In the genomic region with DNA sequence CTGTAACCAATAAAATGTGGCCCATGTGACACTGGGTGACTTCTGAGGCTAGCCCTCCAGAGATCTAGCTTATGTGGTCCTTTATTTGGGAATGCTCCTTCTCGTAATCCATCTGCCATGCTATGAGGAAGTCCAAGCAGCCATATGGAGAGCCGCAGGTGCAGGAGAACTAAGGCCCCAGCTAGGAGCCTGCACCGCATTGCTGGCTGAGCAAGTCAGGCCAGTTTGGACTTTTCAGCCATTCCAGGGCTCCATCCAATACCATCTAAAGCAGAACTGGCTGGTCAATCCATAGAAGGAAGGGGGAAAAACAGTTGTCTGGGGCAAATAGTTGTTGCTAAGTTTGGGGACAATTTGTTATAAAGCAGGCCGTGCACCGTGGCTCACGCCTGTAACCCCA, we compare ENCODE assay signal across 27 cellular contexts. TPM values are rescaled to one million over a fixed set of nuclear protein-coding genes. Genes with fewer than 3 reads are reported as not detected.
DNase-seq lines count a peak whose midpoint lies in the region; FAIRE-seq and TF ChIP-seq lines count a peak whose summit lies in the region.
"Had no signal": no experiment of that assay in that cellular context is flagged by ENCODE, and none has a peak within 500 bp of the region (broad histone marks: within the 10 kb centered on the region; RNA-seq: fewer than 3 reads in every experiment).

No MANE protein-coding gene starts in this region.

- TF ChIP-seq POLR2A in GM12892 (IDR thresholded peaks at IDR 0.05; ENCODE audit: low read depth, low read length) (no peak), adrenal gland (IDR thresholded peaks at IDR 0.05) (no peak)

- no peak overlapping the region for H3K9ac ChIP-seq in Karpas-422 (ENCODE audit: low read length)
- no peak overlapping the region for H3K9ac ChIP-seq in astrocyte (ENCODE audit: low read length)
- H3K9ac ChIP-seq in kidney (ENCODE audit: low read length in 2 of 2): no peak overlapping the region
- H3K9ac ChIP-seq in trophoblast cell (ENCODE audit: low read length): no peak overlapping the region
- H3K9ac ChIP-seq: BLaER1 had no signal

- no peak overlapping the region for H3K14ac ChIP-seq in trophoblast cell (ENCODE audit: low read length)

- no peaks in the 10 kb centered on the region for H3K9me2 ChIP-seq in Karpas-422 (replicated peaks; ENCODE audit: insufficient read depth, low read length)

- H3K4me2 ChIP-seq in Karpas-422 (ENCODE audit: low read depth, low read length, poor library complexity, severe bottlenecking) (no peak overlapping the region), astrocyte (ENCODE audit: low read length) (no peak overlapping the region), trophoblast cell (ENCODE audit: low read length) (no peak overlapping the region)
- H3K4me2 ChIP-seq: BLaER1 had no signal

- no peak overlapping the region for H3K27ac Mint-ChIP-seq in astrocyte (ENCODE audit: unreplicated experiment)
- H3K27ac Mint-ChIP-seq: CD4-positive, alpha-beta memory T cell; CD4-positive, CD25-positive, alpha-beta regulatory T cell; CD8-positive, alpha-beta memory T cell had no signal

- no peak overlapping the region for H3K23ac ChIP-seq in trophoblast cell (ENCODE audit: low read length)

- H3K27me3 ChIP-seq in Karpas-422 (ENCODE audit: low read length) (no peaks in the 10 kb centered on the region), astrocyte (ENCODE audit: insufficient read depth, low read length) (no peaks in the 10 kb centered on the region), trophoblast cell (ENCODE audit: insufficient read depth, low read length) (no peaks in the 10 kb centered on the region), adrenal gland (no peaks in the 10 kb centered on the region)
- H3K27me3 ChIP-seq: BE2C, BLaER1 had no signal

- no peak overlapping the region for H3K4ac ChIP-seq in trophoblast cell (ENCODE audit: low read depth, low read length)

- no peak overlapping the region for H2BK12ac ChIP-seq in trophoblast cell (ENCODE audit: low read length)

- H4K20me1 ChIP-seq in Karpas-422 (ENCODE audit: insufficient read depth, low read depth, low read length) (no peaks in the 10 kb centered on the region), astrocyte (ENCODE audit: insufficient read depth, low read length) (no peaks in the 10 kb centered on the region)
- H4K20me1 ChIP-seq: BLaER1 had no signal

- no peak overlapping the region for H2BK5ac ChIP-seq in trophoblast cell (ENCODE audit: low read depth, low read length, poor library complexity)

- FAIRE-seq in astrocyte (lab: Jason Lieb, UNC) (no peak), kidney (lab: Jason Lieb, UNC) (no peak), GM12892 (lab: Jason Lieb, UNC) (no peak)
- FAIRE-seq: A204.1, D721Med, G401.6, GM12891, GM18507 had no signal

- H3K36me3 ChIP-seq in Karpas-422 (ENCODE audit: insufficient read depth, low read length) (no peaks in the 10 kb centered on the region), astrocyte (ENCODE audit: insufficient read depth, low read length) (no peaks in the 10 kb centered on the region), kidney (ENCODE audit: control insufficient read depth in 1 of 2, insufficient read depth in 2 of 2, low read length in 2 of 2) (no peaks in the 10 kb centered on the region), trophoblast cell (ENCODE audit: control insufficient read depth in 1 of 2, insufficient read depth in 2 of 2, low read length in 2 of 2) (no peaks in the 10 kb centered on the region), adrenal gland (replicated peaks in 1 of 2) (no peaks in the 10 kb centered on the region)
- H3K36me3 ChIP-seq: BE2C, BLaER1 had no signal

- no peak overlapping the region for H2AK5ac ChIP-seq in trophoblast cell (ENCODE audit: low read length)

- intact Hi-C loops in kidney (cut with DNase I): no loop called here
- intact Hi-C loops in adrenal gland (cut with DNase I): no loop called here

- H3K4me3 Mint-ChIP-seq in astrocyte (ENCODE audit: unreplicated experiment): peak overlapping the region; percentile 67
- H3K4me3 Mint-ChIP-seq: CD14-positive monocyte; CD4-positive, alpha-beta memory T cell; CD4-positive, CD25-positive, alpha-beta regulatory T cell; CD8-positive, alpha-beta memory T cell had no signal

- no peak overlapping the region for H4K91ac ChIP-seq in trophoblast cell (ENCODE audit: low read depth, low read length)

- TF ChIP-seq CTCF in astrocyte (IDR thresholded peaks at IDR 0.05; ENCODE audit: insufficient read depth, low read depth, low read length) (no peak), kidney (IDR thresholded peaks at IDR 0.05; ENCODE audit: borderline replicate concordance, extremely low read depth, insufficient read depth) (no peak), adrenal gland (IDR thresholded peaks at IDR 0.05) (no peak)

- H3K4me1 ChIP-seq in Karpas-422 (ENCODE audit: low read length): no peaks in the 10 kb centered on the region
- H3K4me1 ChIP-seq in astrocyte (ENCODE audit: insufficient read depth, low read length): peaks cover 21% of the 10 kb centered on the region
- H3K4me1 ChIP-seq in kidney (ENCODE audit: control insufficient read depth in 1 of 2, insufficient read depth in 1 of 2, low read depth in 1 of 2, low read length in 2 of 2): no peaks in the 10 kb centered on the region
- peaks cover 0 to 4% of the 10 kb centered on the region in 2 experiments for H3K4me1 ChIP-seq in trophoblast cell (ENCODE audit: control insufficient read depth in 1 of 2, insufficient read depth in 2 of 2, low read length in 2 of 2)
- H3K4me1 ChIP-seq in adrenal gland (replicated peaks in 1 of 2): no peaks in the 10 kb centered on the region
- H3K4me1 ChIP-seq: BLaER1, Caco-2 had no signal

- no peaks in the 10 kb centered on the region for H3K36me3 Mint-ChIP-seq in astrocyte (ENCODE audit: low read depth, unreplicated experiment)
- H3K36me3 Mint-ChIP-seq: CD14-positive monocyte; CD4-positive, alpha-beta memory T cell; CD4-positive, CD25-positive, alpha-beta regulatory T cell; CD8-positive, alpha-beta memory T cell had no signal

- no peaks in the 10 kb centered on the region for H3K9me3 ChIP-seq in Karpas-422 (ENCODE audit: low read length)
- no peaks in the 10 kb centered on the region for H3K9me3 ChIP-seq in astrocyte (ENCODE audit: insufficient read depth, low read depth, low read length)
- no peaks in the 10 kb centered on the region for H3K9me3 ChIP-seq in kidney (ENCODE audit: control insufficient read depth in 1 of 2, low read length in 2 of 2)
- H3K9me3 ChIP-seq in trophoblast cell (ENCODE audit: insufficient read depth, low read depth, low read length): no peaks in the 10 kb centered on the region
- no peaks in the 10 kb centered on the region for H3K9me3 ChIP-seq in adrenal gland (replicated peaks in 1 of 3)
- H3K9me3 ChIP-seq: BE2C, BLaER1, Caco-2 had no signal

- no peak overlapping the region for H4K12ac ChIP-seq in trophoblast cell (ENCODE audit: low read depth, low read length)

- H3K27me3 Mint-ChIP-seq in astrocyte (ENCODE audit: low read depth, unreplicated experiment): peaks cover 2% of the 10 kb centered on the region
- H3K27me3 Mint-ChIP-seq: CD4-positive, alpha-beta memory T cell; CD4-positive, CD25-positive, alpha-beta regulatory T cell had no signal

- no CpG with 5 or more reads among the region's 6 CpGs for WGBS in trophoblast cell (ENCODE audit: extremely low coverage, insufficient coverage, insufficient read length)
- 84 to 94% (median 91%) methylated on average over 5 to 6 of the region's 6 CpGs for WGBS in adrenal gland, 4 donors

- H3K4me3 ChIP-seq in Karpas-422 (ENCODE audit: low read length): no peak overlapping the region
- H3K4me3 ChIP-seq in astrocyte (ENCODE audit: insufficient read depth, low read depth, low read length): no peak overlapping the region
- H3K4me3 ChIP-seq in kidney (ENCODE audit: low read length in 2 of 2): no peak overlapping the region
- no peak overlapping the region for H3K4me3 ChIP-seq in trophoblast cell (ENCODE audit: low read depth, low read length)
- no peak overlapping the region for H3K4me3 ChIP-seq in adrenal gland
- H3K4me3 ChIP-seq: BLaER1 had no signal

- H3K27ac ChIP-seq in Karpas-422 (ENCODE audit: low read length): no peak overlapping the region
- no peak overlapping the region for H3K27ac ChIP-seq in astrocyte (ENCODE audit: low read depth, low read length)
- no peak overlapping the region for H3K27ac ChIP-seq in kidney (ENCODE audit: low read depth in 2 of 2, low read length in 2 of 2)
- peak overlapping the region; percentile 33 for H3K27ac ChIP-seq in trophoblast cell (ENCODE audit: low read depth, low read length)
- no peak overlapping the region for H3K27ac ChIP-seq in adrenal gland
- H3K27ac ChIP-seq: BLaER1 had no signal

- no peak overlapping the region for H3K18ac ChIP-seq in trophoblast cell (ENCODE audit: low read length)

- no peaks in the 10 kb centered on the region for H3K4me1 Mint-ChIP-seq in astrocyte (ENCODE audit: low read depth, unreplicated experiment)
- H3K4me1 Mint-ChIP-seq: CD14-positive monocyte; CD4-positive, alpha-beta memory T cell; CD4-positive, CD25-positive, alpha-beta regulatory T cell; CD8-positive, alpha-beta memory T cell had no signal

- no peak overlapping the region for H4K8ac ChIP-seq in trophoblast cell (ENCODE audit: low read depth, low read length)

- peak; percentile 17 for DNase-seq in Karpas-422
- DNase-seq in astrocyte (ENCODE audit: low read depth): no peak
- DNase-seq in kidney: peak; percentile 26
- DNase-seq in trophoblast cell: peak; percentile 38 to 70
- DNase-seq in COLO668 (lab: John Stamatoyannopoulos, UW; ENCODE audit: unreplicated experiment): no peak
- no peak for DNase-seq in GM12892 (ENCODE audit: insufficient read length)
- DNase-seq in adrenal gland: no peak
- DNase-seq: 8988T; ACHN; BE2C; C1 segment of cervical spinal cord; Caco-2; Calu3; CD4-positive, alpha-beta memory T cell; CD4-positive, CD25-positive, alpha-beta regulatory T cell; CD8-positive, alpha-beta memory T cell; DMS79 treated with DMSO at 0.1 percent for 48 hours; GF-D8 had no signal

- H3K9me3 Mint-ChIP-seq in astrocyte (ENCODE audit: unreplicated experiment): no peaks in the 10 kb centered on the region
- H3K9me3 Mint-ChIP-seq: CD4-positive, alpha-beta memory T cell; CD8-positive, alpha-beta memory T cell had no signal

- peak overlapping the region; percentile 17 for H2BK120ac ChIP-seq in trophoblast cell (ENCODE audit: insufficient read depth, low read length, poor library complexity)

- H3K79me2 ChIP-seq in Karpas-422 (ENCODE audit: low read length): no peaks in the 10 kb centered on the region
- H3K79me2 ChIP-seq in astrocyte (ENCODE audit: insufficient read depth, low read length): no peaks in the 10 kb centered on the region
- no peaks in the 10 kb centered on the region for H3K79me2 ChIP-seq in trophoblast cell (ENCODE audit: control insufficient read depth, insufficient read depth, low read length, poor library complexity)

- H2AFZ ChIP-seq in Karpas-422 (ENCODE audit: low read length) (no peak overlapping the region), astrocyte (ENCODE audit: low read depth, low read length) (no peak overlapping the region), trophoblast cell (ENCODE audit: insufficient read depth, low read length, poor library complexity) (peak overlapping the region; percentile 54)

- peaks cover 4% of the 10 kb centered on the region for H3K79me1 ChIP-seq in trophoblast cell (ENCODE audit: low read length)

RNA-seq across cellular contexts. Expression of a gene that starts 32.6 kb away (rescaled TPM):
- total RNA-seq in Karpas-422 (2014; rRNA removed; shearing (Covaris generic); ENCODE audit: low replicate concordance): not detected in 2 replicates
- total RNA-seq in astrocyte: 0.22 and 0.43 TPM in 2 replicates
- total RNA-seq in kidney: 4.0 TPM
- 2.0 TPM for polyA plus RNA-seq in kidney (ENCODE audit: insufficient read depth, low read depth, low replicate concordance)
- 1.8 and 2.0 TPM in 2 replicates for polyA plus RNA-seq in trophoblast cell (2013)
- polyA plus RNA-seq in GM12892 (2012; ENCODE audit: missing spikeins): not detected
- total RNA-seq in adrenal gland: under 1 TPM in 1 of 8 donors, not detected in 7; 0.27 TPM
- polyA plus RNA-seq in adrenal gland: under 1 TPM in 1 of 3 donors, not detected in 2; 0.13 TPM
- total RNA-seq: A673; CD4-positive, alpha-beta memory T cell; CD4-positive, CD25-positive, alpha-beta regulatory T cell had no signal
- polyA plus RNA-seq: AG04450; CD14-positive monocyte; CD4-positive, alpha-beta memory T cell; CD4-positive, CD25-positive, alpha-beta regulatory T cell; CD8-positive, alpha-beta memory T cell had no signal

Comparison
In these comparisons a context has a peak if more than half of its experiments do, and no peak if none do; other contexts are left out.
1. DNase-seq: peak in Karpas-422 (single experiment), kidney (single experiment) and trophoblast cell (2 of 2); none in astrocyte (single experiment), COLO668 (single experiment), GM12892 (single experiment) and adrenal gland (0 of 7).